Comparison of ENCODE assay signal across 8 cellular contexts in the genomic region with DNA sequence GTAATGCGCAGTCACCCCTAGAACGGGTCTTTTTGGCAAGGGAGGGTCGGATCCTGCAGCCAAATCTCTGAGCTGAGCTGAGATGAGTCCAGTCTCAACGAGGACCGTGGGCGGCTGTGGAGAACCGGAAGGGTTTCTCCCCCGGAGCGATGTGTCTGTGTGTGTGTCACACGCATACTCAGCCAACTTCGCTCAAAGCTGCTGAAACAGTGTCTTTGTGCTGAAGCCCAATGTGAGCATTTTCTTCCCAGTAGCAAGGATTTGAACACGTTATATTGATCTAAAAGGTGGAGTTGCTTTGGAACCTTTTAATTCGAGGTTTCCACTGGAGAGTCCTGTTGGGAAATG. TPM values are rescaled to one million over a fixed set of nuclear protein-coding genes. Genes with fewer than 3 reads are reported as not detected.
DNase-seq lines count a peak whose midpoint lies in the region; ATAC-seq and TF ChIP-seq lines count a peak whose summit lies in the region.

No MANE protein-coding gene starts in this region.

- DNase-seq in stimulated activated CD4-positive, alpha-beta T cell treated with anti-CD3 and anti-CD28 coated beads, Interleukin-15, amount 100 ng/mL, for 24 hours, result peak; percentile 58
- no peak for DNase-seq in stimulated activated CD4-positive, alpha-beta T cell treated with anti-CD3 and anti-CD28 coated beads, Interleukin-12 subunit alpha, Interleukin-12 subunit beta, amount 100 ng/mL, for 4 hours
- no peak for DNase-seq in astrocyte of the spinal cord (ENCODE audit: low read depth, low spot score)
- DNase-seq in kidney glomerular epithelial cell (lab: John Stamatoyannopoulos, UW), result peak; percentile 38
- peak; percentile 83 for DNase-seq in upper lobe of right lung
- DNase-seq in NCI-H1105 treated with DMSO at 0.1 percent for 48 hours (lab: John Stamatoyannopoulos, UW), result no peak

- H3K27me3 ChIP-seq in upper lobe of right lung, result peaks cover 19% of the 10 kb centered on the region

- peak; percentile 6 for ATAC-seq in upper lobe of right lung
- ATAC-seq in HG02938 (IDR thresholded peaks at IDR 0.05; ENCODE audit: unreplicated experiment), result no peak
- no peak for ATAC-seq in HG02588 (IDR thresholded peaks at IDR 0.05; ENCODE audit: unreplicated experiment)

- H3K4me3 ChIP-seq in astrocyte of the spinal cord (ENCODE audit: low read depth, low read length) (peak overlapping the region; percentile 46), upper lobe of right lung (peak overlapping the region; percentile 59)

- no peaks in the 10 kb centered on the region for H3K9me3 ChIP-seq in upper lobe of right lung

- in situ Hi-C loops in astrocyte of the spinal cord (cut with HindIII; ENCODE audit: low sequenced_read_pairs), result no loop called here

- TF ChIP-seq CTCF in astrocyte of the spinal cord (IDR thresholded peaks at IDR 0.05; ENCODE audit: low read depth, low read length), result no peak
- TF ChIP-seq CTCF in upper lobe of right lung (IDR thresholded peaks at IDR 0.05), result no peak

- peaks cover 21% of the 10 kb centered on the region for H3K4me1 ChIP-seq in upper lobe of right lung

- peak overlapping the region; percentile 70 for H3K27ac ChIP-seq in upper lobe of right lung

- H3K36me3 ChIP-seq in upper lobe of right lung, result no peaks in the 10 kb centered on the region

- intact Hi-C loops in upper lobe of right lung (cut with DNase I), result loop anchor here (10.0 kb wide), 1 partner anchor 414 kb away; no protein-coding TSS in a partner anchor

RNA-seq across cellular contexts. Expression of a gene that starts 1.4 kb away (rescaled TPM):
- 53.5 TPM for total RNA-seq in upper lobe of right lung

Comparison
In these comparisons a context has a peak if more than half of its experiments do, and no peak if none do; other contexts are left out.
1. DNase-seq: peak in stimulated activated CD4-positive, alpha-beta T cell treated with anti-CD3 and anti-CD28 coated beads, Interleukin-15, amount 100 ng/mL, for 24 hours (single experiment), kidney glomerular epithelial cell (single experiment) and upper lobe of right lung (single experiment); none in stimulated activated CD4-positive, alpha-beta T cell treated with anti-CD3 and anti-CD28 coated beads, Interleukin-12 subunit alpha, Interleukin-12 subunit beta, amount 100 ng/mL, for 4 hours (single experiment), astrocyte of the spinal cord (single experiment) and NCI-H1105 treated with DMSO at 0.1 percent for 48 hours (single experiment).